ENCODE assay signal across 28 cellular contexts in the genomic region with DNA sequence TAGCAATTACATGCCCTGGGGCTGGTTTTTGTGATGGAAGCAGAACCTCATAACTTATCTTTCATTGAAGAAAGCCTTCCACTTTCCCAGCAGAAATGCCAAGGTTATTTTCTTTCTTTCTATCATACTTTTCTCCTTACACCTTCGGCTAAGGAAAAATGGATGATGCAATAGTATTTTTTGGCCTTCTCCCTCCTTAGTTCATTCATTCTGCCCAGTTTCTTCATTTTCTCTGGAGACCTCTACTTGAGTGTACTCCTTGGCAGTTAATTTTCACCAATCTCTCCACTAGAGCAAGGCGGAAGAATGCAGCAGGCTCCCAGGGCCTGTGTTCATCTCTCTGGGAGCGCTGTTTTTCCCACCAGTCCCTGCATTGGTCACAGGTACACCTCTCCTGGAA.
"Had no signal": no experiment of that assay in that cellular context is flagged by ENCODE, and none has a peak within 500 bp of the region (broad histone marks: within the 10 kb centered on the region; RNA-seq: fewer than 3 reads in every experiment).

No MANE protein-coding gene starts in this region.

- H3K27me3 ChIP-seq: colonic mucosa, gastroesophageal sphincter, heart left ventricle, hepatocyte, left lung, right atrium auricular region, testis, tibial artery had no signal

- H2AFZ ChIP-seq: hepatocyte had no signal

- H3K27ac Mint-ChIP-seq: dendritic cell treated with granulocyte-macrophage colony-stimulating factor and Interleukin-4, amounts not matched to agents 40 ng/mL and 50 ng/mL, for 4 days; endodermal cell; naive thymus-derived CD4-positive, alpha-beta T cell; nephron; stimulated activated memory B cell treated with anti-CD40 and anti-IgM and Interleukin-4, amounts not matched to agents 10 μg/mL and 1 μg/mL and 100 μg/mL, for 72 hours; type B pancreatic cell had no signal

- H3K9me3 ChIP-seq: colonic mucosa, gastroesophageal sphincter, heart left ventricle, left lung, prostate gland, right atrium auricular region, spleen, testis, tibial artery had no signal

- H3K4me3 Mint-ChIP-seq: dendritic cell treated with granulocyte-macrophage colony-stimulating factor and Interleukin-4, amounts not matched to agents 40 ng/mL and 50 ng/mL, for 4 days; endodermal cell; naive thymus-derived CD4-positive, alpha-beta T cell; nephron; stimulated activated memory B cell treated with anti-CD40 and anti-IgM and Interleukin-4, amounts not matched to agents 10 μg/mL and 1 μg/mL and 100 μg/mL, for 72 hours; type B pancreatic cell had no signal

- H3K4me1 Mint-ChIP-seq: endodermal cell; naive thymus-derived CD4-positive, alpha-beta T cell; stimulated activated memory B cell treated with anti-CD40 and anti-IgM and Interleukin-4, amounts not matched to agents 10 μg/mL and 1 μg/mL and 100 μg/mL, for 72 hours had no signal

- H3K27ac ChIP-seq: colonic mucosa, epithelial cell of prostate, gastroesophageal sphincter, heart left ventricle, hepatocyte, left lung, right atrium auricular region, skin epidermis, spleen, testis, tibial artery had no signal

- H3K36me3 Mint-ChIP-seq: naive thymus-derived CD4-positive, alpha-beta T cell; stimulated activated memory B cell treated with anti-CD40 and anti-IgM and Interleukin-4, amounts not matched to agents 10 μg/mL and 1 μg/mL and 100 μg/mL, for 72 hours; type B pancreatic cell had no signal

- H3K36me3 ChIP-seq: colonic mucosa, gastroesophageal sphincter, heart left ventricle, left lung, prostate gland, right atrium auricular region, spleen, tibial artery had no signal

- H3K4me2 ChIP-seq: hepatocyte had no signal

- H3K4me1 ChIP-seq: colonic mucosa, gastroesophageal sphincter, left lung, right atrium auricular region, spleen, testis, tibial artery had no signal

- H3K9me3 Mint-ChIP-seq: dendritic cell treated with granulocyte-macrophage colony-stimulating factor and Interleukin-4, amounts not matched to agents 40 ng/mL and 50 ng/mL, for 4 days; endodermal cell; naive thymus-derived CD4-positive, alpha-beta T cell; nephron; stimulated activated memory B cell treated with anti-CD40 and anti-IgM and Interleukin-4, amounts not matched to agents 10 μg/mL and 1 μg/mL and 100 μg/mL, for 72 hours; type B pancreatic cell had no signal

- H3K4me3 ChIP-seq: colonic mucosa, gastroesophageal sphincter, heart left ventricle, hepatocyte, left lung, prostate gland, right atrium auricular region, skin epidermis, spleen, testis, tibial artery had no signal

- DNase-seq: colonic mucosa; effector CD8-positive, alpha-beta T cell; endodermal cell; foreskin fibroblast; heart left ventricle; left cardiac atrium; left lung; mesenchymal stem cell; midbrain; naive thymus-derived CD4-positive, alpha-beta T cell; nucleus accumbens; spleen; stimulated activated CD4-positive, alpha-beta T cell treated with anti-CD3 and anti-CD28 coated beads, Interleukin-4, amount 100 ng/mL, for 4 hours; stimulated activated naive CD8-positive, alpha-beta T cell treated with anti-CD3 and anti-CD28 coated beads, Interleukin-15, Interleukin-2, amounts not matched to agents 100 U/mL and 50 U/mL, for 24 hours; substantia nigra; testis; tibial artery had no signal

- ATAC-seq: esophagus mucosa; gastroesophageal sphincter; heart left ventricle; left lung; naive thymus-derived CD4-positive, alpha-beta T cell; stimulated activated memory B cell treated with anti-CD40 and anti-IgM and Interleukin-4, amounts not matched to agents 10 μg/mL and 1 μg/mL and 100 μg/mL, for 72 hours; stimulated activated naive CD8-positive, alpha-beta T cell treated with anti-CD3 and anti-CD28 coated beads, Interleukin-15, Interleukin-2, amounts not matched to agents 100 U/mL and 50 U/mL, for 24 hours had no signal

- H3K79me2 ChIP-seq: hepatocyte had no signal

- H3K27me3 Mint-ChIP-seq: dendritic cell treated with granulocyte-macrophage colony-stimulating factor and Interleukin-4, amounts not matched to agents 40 ng/mL and 50 ng/mL, for 4 days had no signal
